In genomic region chr1:66283583-66284041, GRCh38 we compare ENCODE assay signal across 8 cellular contexts.
A peak's percentile ranks its signal among the peaks of the same experiment; 100 is the strongest.
DNase-seq lines count a peak whose midpoint lies in the region; ATAC-seq and TF ChIP-seq lines count a peak whose summit lies in the region.

No MANE protein-coding gene starts in this region.

- H3K27me3 Mint-ChIP-seq in central memory CD8-positive, alpha-beta T cell = no peaks in the 10 kb centered on the region

- H3K4me1 Mint-ChIP-seq in central memory CD8-positive, alpha-beta T cell = peaks cover 75% of the 10 kb centered on the region

- H3K36me3 Mint-ChIP-seq in central memory CD8-positive, alpha-beta T cell (ENCODE audit: insufficient read depth) = peaks cover 5% of the 10 kb centered on the region

- H3K27ac Mint-ChIP-seq in central memory CD8-positive, alpha-beta T cell (ENCODE audit: low read depth) = peak overlapping the region; percentile 81

- no peak for DNase-seq in central memory CD8-positive, alpha-beta T cell (ENCODE audit: low spot score in 2 of 2)
- DNase-seq in DMS79 (lab: John Stamatoyannopoulos, UW) = no peak
- no peak for DNase-seq in NCI-H187 (lab: John Stamatoyannopoulos, UW)
- DNase-seq in left cardiac atrium = no peak
- no peak for DNase-seq in NCI-H510A (lab: John Stamatoyannopoulos, UW)

- peak overlapping the region; percentile 23 for H3K4me3 Mint-ChIP-seq in central memory CD8-positive, alpha-beta T cell

- no peaks in the 10 kb centered on the region for H3K9me3 Mint-ChIP-seq in central memory CD8-positive, alpha-beta T cell

- TF ChIP-seq POLR2A in GM18505 (IDR thresholded peaks at IDR 0.05; ENCODE audit: borderline replicate concordance, extremely low read depth, insufficient read depth, insufficient read length) = no peak

- ATAC-seq in GM18505 (IDR thresholded peaks at IDR 0.05; ENCODE audit: unreplicated experiment) = peak; percentile 61
- ATAC-seq in GM21528 (IDR thresholded peaks at IDR 0.05; ENCODE audit: low FRiP score, unreplicated experiment) = peak; percentile 58
- peak; percentile 47 for ATAC-seq in HG03469 (IDR thresholded peaks at IDR 0.05; ENCODE audit: unreplicated experiment)
- no peak for ATAC-seq in central memory CD8-positive, alpha-beta T cell (replicated peaks; ENCODE audit: extremely low read depth, poor library complexity, severe bottlenecking)
- no peak for ATAC-seq in left cardiac atrium

- intact Hi-C loops in left cardiac atrium (cut with DNase I) = no loop called here

Comparison
In these comparisons a context has a peak if more than half of its experiments do, and no peak if none do; other contexts are left out.
1. ATAC-seq: peak in GM18505 (single experiment), GM21528 (single experiment) and HG03469 (single experiment); none in central memory CD8-positive, alpha-beta T cell (single experiment) and left cardiac atrium (0 of 2).